In genomic region chr1:52360595-52360968, GRCh38 we compare ENCODE assay signal across 1 cellular context.
TF ChIP-seq lines count a peak whose summit lies in the region.

No MANE protein-coding gene starts in this region.

TF ChIP-seq in K562, 482 proteins besides CTCF, POLR2A, EP300 and RAD21:
- 0 out of 2 replicates have a peak, but pooled peaks have one; percentile 30 for TF ChIP-seq POLR2G (IDR thresholded peaks at IDR 0.05; ENCODE audit: low read depth, low read length)
- TF ChIP-seq SMAD3 (CRISPR knock-in tag; conservative IDR thresholded peaks at IDR 0.05), result no peak
